In genomic region chr16:4116328-4117249, GRCh38 we compare ENCODE assay signal across 8 cellular contexts. TPM values are rescaled to one million over a fixed set of nuclear protein-coding genes. Genes with fewer than 3 reads are reported as not detected.
DNase-seq lines count a peak whose midpoint lies in the region; ATAC-seq, FAIRE-seq and TF ChIP-seq lines count a peak whose summit lies in the region.

Gene ADCY9 (minus strand): TSS chr16:4116442. CDS start chr16:4115442, 1,000 bp downstream.

- peak within 1 kb of the TSS; percentile 80 for H3K27ac ChIP-seq in HCT116 (ENCODE audit: low read depth, low read length)
- H3K27ac ChIP-seq in kidney (ENCODE audit: low read depth in 2 of 2, low read length in 2 of 2), result peak within 1 kb of the TSS; percentile 1 to 20

- no peaks in the 10 kb centered on the region for H3K9me2 ChIP-seq in HCT116 (ENCODE audit: insufficient read depth)

- RAD21 ChIA-PET in HCT116 (lab: Charles Lee; ENCODE audit: low non-redundant PET in 1 of 2, low total read pairs in 2 of 2, uncharacterized antibody in 2 of 2, unreplicated experiment in 2 of 2), result no interaction called here

- intact Hi-C loops in HCT116 (cut with micrococcal nuclease) (loop anchor here (2.0 kb wide), 1 partner anchor 62 kb away; no protein-coding TSS in a partner anchor), kidney (cut with DNase I) (no loop called here)

- no peaks in the 10 kb centered on the region for H3K27me3 ChIP-seq in HCT116 (ENCODE audit: insufficient read depth, low read length)

- TF ChIP-seq POLR2A in HCT116 (IDR thresholded peaks at IDR 0.05; ENCODE audit: borderline replicate concordance, extremely low read depth, insufficient read depth, insufficient read length), result peak; percentile 61

- DNase-seq in EL (peak; percentile 74), HCT116 (ENCODE audit: low read depth, low spot score) (peak; percentile 16), NCI-H146 (lab: John Stamatoyannopoulos, UW) (peak; percentile 85), cerebellum (ENCODE audit: low spot score) (peak; percentile 96), kidney (peak; percentile 91)
- DNase-seq in activated CD4-positive, alpha-beta T cell treated with anti-CD3 and anti-CD28 coated beads for 24 hours (ENCODE audit: low read depth in 2 of 2), result peak; percentile 51 to 58
- DNase-seq in stimulated activated CD4-positive, alpha-beta T cell treated with anti-CD3 and anti-CD28 coated beads, Interleukin-12 subunit alpha, Interleukin-12 subunit beta, amount 100 ng/mL, for 4 hours, result peak; percentile 72

- no peaks in the 10 kb centered on the region for H3K9me3 ChIP-seq in HCT116 (ENCODE audit: control insufficient read depth in 1 of 2, insufficient read depth in 1 of 2, low read depth in 1 of 2, low read length in 2 of 2)
- no peaks in the 10 kb centered on the region for H3K9me3 ChIP-seq in kidney (ENCODE audit: control insufficient read depth in 1 of 2, low read length in 2 of 2)

- POLR2A ChIA-PET in HCT116 (lab: Charles Lee), result no interaction called here

- BruUV-seq in HCT116 (replicated peaks; lab: Mats Ljungman, UMichigan), result TSS peak; percentile 92

- FAIRE-seq in kidney (lab: Jason Lieb, UNC), result no peak

- CTCF ChIA-PET in HCT116 (lab: Charles Lee), result no interaction called here

- H2AFZ ChIP-seq in HCT116 (ENCODE audit: low read depth, low read length, poor library complexity, severe bottlenecking), result no peak within 1 kb of the TSS

- peak within 1 kb of the TSS; percentile 96 for H3K4me2 ChIP-seq in HCT116 (ENCODE audit: low read length)

- TF ChIP-seq CTCF in HCT116 (IDR thresholded peaks at IDR 0.05 in 2 of 3, conservative IDR thresholded peaks at IDR 0.05 in 1 of 3; ENCODE audit: borderline replicate concordance in 1 of 3, insufficient read depth in 1 of 3, low read depth in 2 of 3, low read length in 2 of 3) (peak in 1 of 3 experiments; percentile 10; a peak in 1 of 6 replicates), kidney (IDR thresholded peaks at IDR 0.05; ENCODE audit: borderline replicate concordance, extremely low read depth, insufficient read depth) (no peak)

- TF ChIP-seq RAD21 in HCT116 (IDR thresholded peaks at IDR 0.05; ENCODE audit: low read depth), result no peak

- H3K79me2 ChIP-seq in HCT116 (ENCODE audit: insufficient read depth, low read length), result no peaks in the 10 kb centered on the region

- no peaks in the 10 kb centered on the region for H4K20me1 ChIP-seq in HCT116 (ENCODE audit: insufficient read depth)

- peaks cover 6 to 9% of the 10 kb centered on the region in 2 experiments for H3K4me1 ChIP-seq in HCT116 (ENCODE audit: control insufficient read depth in 1 of 2, insufficient read depth in 2 of 2, low read length in 2 of 2)
- H3K4me1 ChIP-seq in kidney (ENCODE audit: control insufficient read depth in 1 of 2, insufficient read depth in 1 of 2, low read depth in 1 of 2, low read length in 2 of 2), result peaks cover 3 to 28% of the 10 kb centered on the region in 2 donors

- H3K4me3 ChIP-seq in HCT116 (replicated peaks in 1 of 2; ENCODE audit: low read depth in 1 of 2, low read length in 2 of 2) (peak within 1 kb of the TSS; percentile 62 to 72), kidney (ENCODE audit: low read length in 2 of 2) (peak within 1 kb of the TSS; percentile 56 to 67)

- peak; percentile 90 for ATAC-seq in HCT116
- no peak for ATAC-seq in GM21447 (IDR thresholded peaks at IDR 0.05; ENCODE audit: unreplicated experiment)

- no peaks in the 10 kb centered on the region for H3K36me3 ChIP-seq in HCT116 (ENCODE audit: control insufficient read depth in 1 of 2, insufficient read depth in 2 of 2, low read length in 2 of 2)
- H3K36me3 ChIP-seq in kidney (ENCODE audit: control insufficient read depth in 1 of 2, insufficient read depth in 2 of 2, low read length in 2 of 2), result no peaks in the 10 kb centered on the region

- peak within 1 kb of the TSS; percentile 76 for H3K9ac ChIP-seq in HCT116 (ENCODE audit: low read length)
- H3K9ac ChIP-seq in kidney (ENCODE audit: low read length in 2 of 2), result peak within 1 kb of the TSS; percentile 60 to 76

TF ChIP-seq in HCT116, 20 proteins besides CTCF, POLR2A, EP300 and RAD21:
- no peak for TF ChIP-seq TCF7L2 (IDR thresholded peaks at IDR 0.05; ENCODE audit: borderline replicate concordance, extremely low read depth, insufficient read depth, insufficient read length)
- no peak for TF ChIP-seq ELF1 (IDR thresholded peaks at IDR 0.05; ENCODE audit: borderline replicate concordance, low read depth)
- TF ChIP-seq ZBTB33 (IDR thresholded peaks at IDR 0.05; ENCODE audit: extremely low read depth, insufficient replicate concordance, low read length), result no peak
- TF ChIP-seq CEBPB (IDR thresholded peaks at IDR 0.05; ENCODE audit: low read depth), result no peak
- 0 out of 2 replicates have a peak, but pooled peaks have one; percentile 7 for TF ChIP-seq MAX (IDR thresholded peaks at IDR 0.05)
- no peak for TF ChIP-seq YY1 (IDR thresholded peaks at IDR 0.05; ENCODE audit: extremely low read depth, insufficient replicate concordance, low read depth, low read length)
- TF ChIP-seq SRF (IDR thresholded peaks at IDR 0.05; ENCODE audit: low read depth), result no peak
- TF ChIP-seq FOSL1 (IDR thresholded peaks at IDR 0.05; ENCODE audit: low read depth), result no peak
- TF ChIP-seq SIN3A (IDR thresholded peaks at IDR 0.05; ENCODE audit: low read depth), result peak; percentile 30; the same call in 1 of the 2 replicates
- peak; percentile 75; the same call in 1 of the 2 replicates for TF ChIP-seq ZFX (IDR thresholded peaks at IDR 0.05)
- peak; percentile 89 for TF ChIP-seq POLR2AphosphoS5 (IDR thresholded peaks at IDR 0.05; ENCODE audit: low read depth, low read length)
- no peak for TF ChIP-seq CBX3 (IDR thresholded peaks at IDR 0.05; ENCODE audit: low read depth)
- TF ChIP-seq REST (IDR thresholded peaks at IDR 0.05; ENCODE audit: low read depth), result no peak
- TF ChIP-seq EZH2phosphoT487 (IDR thresholded peaks at IDR 0.05; ENCODE audit: borderline replicate concordance), result no peak
- TF ChIP-seq JUND (IDR thresholded peaks at IDR 0.05), result no peak
- no peak for TF ChIP-seq EZH2 (IDR thresholded peaks at IDR 0.05)
- TF ChIP-seq ATF3 (IDR thresholded peaks at IDR 0.05), result no peak
- TF ChIP-seq EGR1 (IDR thresholded peaks at IDR 0.05; ENCODE audit: low read depth), result no peak
- no peak for TF ChIP-seq SP1 (IDR thresholded peaks at IDR 0.05; ENCODE audit: low read depth)
- TF ChIP-seq ZNF274 (IDR thresholded peaks at IDR 0.05; ENCODE audit: low read depth, low read length), result no peak

RNA-seq across cellular contexts. Expression of gene ADCY9, which starts in this region (rescaled TPM):
- 9.8 TPM for total RNA-seq in HCT116 (2021; ENCODE audit: unreplicated experiment)
- 7.0 and 7.7 TPM in 2 replicates for polyA plus RNA-seq in HCT116 (2012)
- total RNA-seq in cerebellum, result 13.6 TPM
- total RNA-seq in kidney, result 23.7 TPM
- polyA plus RNA-seq in kidney (ENCODE audit: insufficient read depth, low read depth, low replicate concordance), result 6.8 TPM

Comparison
In these comparisons a context has a peak if more than half of its experiments do, and no peak if none do; other contexts are left out.
1. DNase-seq: peak in every context shown above with its lines; median percentile 96 in cerebellum; 91 in kidney; 85 in NCI-H146; 74 in EL; 72 in stimulated activated CD4-positive, alpha-beta T cell treated with anti-CD3 and anti-CD28 coated beads, Interleukin-12 subunit alpha, Interleukin-12 subunit beta, amount 100 ng/mL, for 4 hours; 54 in activated CD4-positive, alpha-beta T cell treated with anti-CD3 and anti-CD28 coated beads for 24 hours; 16 in HCT116.